22 cellular contexts compared by ENCODE assay signal in genomic region chr9:571745-572144, GRCh38.
"Had no signal": no experiment of that assay in that cellular context is flagged by ENCODE, and none has a peak within 500 bp of the region (broad histone marks: within the 10 kb centered on the region; RNA-seq: fewer than 3 reads in every experiment).

No MANE protein-coding gene starts in this region.

- H3K4me1 Mint-ChIP-seq: activated CD4-positive, alpha-beta T cell treated with anti-CD3 and anti-CD28 coated beads, Interleukin-2, amount 10 ng/mL, durations not matched to agents 24 days and 14 days; activated naive CD8-positive, alpha-beta T cell treated with anti-CD3 and anti-CD28 coated beads, Interleukin-2, amount 10 ng/mL, durations not matched to agents 7 days and 5 days had no signal

- H3K9me2 ChIP-seq: SK-N-SH had no signal

- H3K79me2 ChIP-seq: parathyroid adenoma had no signal

- ATAC-seq: activated CD8-positive, alpha-beta T cell treated with anti-CD3 and anti-CD28 coated beads, Interleukin-2, amount 10 ng/mL, durations not matched to agents 7 days and 5 days; naive thymus-derived CD8-positive, alpha-beta T cell; stimulated activated memory B cell treated with anti-CD40 and anti-IgM and Interleukin-4, amounts not matched to agents 10 μg/mL and 1 μg/mL and 100 μg/mL, for 72 hours; T-cell had no signal

- H3K27me3 ChIP-seq: brain microvascular endothelial cell, sigmoid colon, spleen, tibial artery had no signal

- H3K4me1 ChIP-seq: parathyroid adenoma, tibial artery had no signal

- H3K4me3 Mint-ChIP-seq: activated CD4-positive, alpha-beta T cell treated with anti-CD3 and anti-CD28 coated beads, Interleukin-2, amount 10 ng/mL, durations not matched to agents 24 days and 14 days; activated CD8-positive, alpha-beta T cell treated with anti-CD3 and anti-CD28 coated beads, Interleukin-2, amount 10 ng/mL, durations not matched to agents 7 days and 5 days; activated naive CD8-positive, alpha-beta T cell treated with anti-CD3 and anti-CD28 coated beads, Interleukin-2, amount 10 ng/mL, durations not matched to agents 7 days and 5 days; activated T-cell treated with anti-CD3 and anti-CD28 coated beads, Interleukin-2, amount 50 U/mL, for 24 hours; memory B cell; naive thymus-derived CD8-positive, alpha-beta T cell; stimulated activated memory B cell treated with anti-CD40 and anti-IgM and Interleukin-4, amounts not matched to agents 10 μg/mL and 1 μg/mL and 100 μg/mL, for 72 hours; T-cell had no signal

- H3K27me3 Mint-ChIP-seq: activated naive CD8-positive, alpha-beta T cell treated with anti-CD3 and anti-CD28 coated beads, Interleukin-2, amount 10 ng/mL, durations not matched to agents 7 days and 5 days; memory B cell; stimulated activated memory B cell treated with anti-CD40 and anti-IgM and Interleukin-4, amounts not matched to agents 10 μg/mL and 1 μg/mL and 100 μg/mL, for 72 hours; T-cell had no signal

- H3K4me2 ChIP-seq: SK-N-SH had no signal

- DNase-seq: activated CD4-positive, alpha-beta T cell treated with anti-CD3 and anti-CD28 coated beads, Interleukin-2, amount 10 ng/mL, durations not matched to agents 24 days and 14 days; activated CD8-positive, alpha-beta T cell treated with anti-CD3 and anti-CD28 coated beads, Interleukin-2, amount 10 ng/mL, durations not matched to agents 7 days and 5 days; activated naive CD4-positive, alpha-beta T cell treated with Interleukin-2 at 50 U/mL for 16 hours; activated naive CD8-positive, alpha-beta T cell treated with anti-CD3 and anti-CD28 coated beads, Interleukin-2, amount 10 ng/mL, durations not matched to agents 7 days and 5 days; activated T-cell treated with anti-CD3 and anti-CD28 coated beads, Interleukin-2, amount 50 U/mL, for 24 hours; brain microvascular endothelial cell; cerebellar nuclear complex; cortex of kidney; effector CD4-positive, alpha-beta T cell; islet precursor cell; naive thymus-derived CD8-positive, alpha-beta T cell; sigmoid colon; SK-N-SH; spleen; stimulated activated CD4-positive, alpha-beta T cell treated with anti-CD3 and anti-CD28 coated beads, Interleukin-4, amount 100 ng/mL, for 4 hours; T-cell; tibial artery had no signal

- H3K36me3 Mint-ChIP-seq: activated naive CD8-positive, alpha-beta T cell treated with anti-CD3 and anti-CD28 coated beads, Interleukin-2, amount 10 ng/mL, durations not matched to agents 7 days and 5 days; memory B cell; stimulated activated memory B cell treated with anti-CD40 and anti-IgM and Interleukin-4, amounts not matched to agents 10 μg/mL and 1 μg/mL and 100 μg/mL, for 72 hours had no signal

- FAIRE-seq: urothelium cell line had no signal

- H3K9ac ChIP-seq: parathyroid adenoma, SK-N-SH had no signal

- H3K27ac ChIP-seq: brain microvascular endothelial cell, parathyroid adenoma, sigmoid colon, spleen, tibial artery had no signal

- H3K9me3 ChIP-seq: sigmoid colon, SK-N-SH, spleen, tibial artery had no signal

- H3K27ac Mint-ChIP-seq: activated CD4-positive, alpha-beta T cell treated with anti-CD3 and anti-CD28 coated beads, Interleukin-2, amount 10 ng/mL, durations not matched to agents 24 days and 14 days; activated CD8-positive, alpha-beta T cell treated with anti-CD3 and anti-CD28 coated beads, Interleukin-2, amount 10 ng/mL, durations not matched to agents 7 days and 5 days; activated naive CD8-positive, alpha-beta T cell treated with anti-CD3 and anti-CD28 coated beads, Interleukin-2, amount 10 ng/mL, durations not matched to agents 7 days and 5 days; activated T-cell treated with anti-CD3 and anti-CD28 coated beads, Interleukin-2, amount 50 U/mL, for 24 hours; activated T-helper 2 cell treated with anti-CD3 and anti-CD28 coated beads, Interferon-gamma antibody, Interleukin-2, Interleukin-4, amounts not matched to agents 10 μg/mL and 5 μg/mL and 100 μg/mL, durations not matched to agents 14 hours and 24 hours and 36 hours; memory B cell; naive thymus-derived CD8-positive, alpha-beta T cell; stimulated activated memory B cell treated with anti-CD40 and anti-IgM and Interleukin-4, amounts not matched to agents 10 μg/mL and 1 μg/mL and 100 μg/mL, for 72 hours; T-cell had no signal

- H3K36me3 ChIP-seq: brain microvascular endothelial cell, sigmoid colon, spleen, tibial artery had no signal

- H3K9me3 Mint-ChIP-seq: activated CD4-positive, alpha-beta T cell treated with anti-CD3 and anti-CD28 coated beads, Interleukin-2, amount 10 ng/mL, durations not matched to agents 24 days and 14 days; activated T-cell treated with anti-CD3 and anti-CD28 coated beads, Interleukin-2, amount 50 U/mL, for 24 hours; activated T-helper 2 cell treated with anti-CD3 and anti-CD28 coated beads, Interferon-gamma antibody, Interleukin-2, Interleukin-4, amounts not matched to agents 10 μg/mL and 5 μg/mL and 100 μg/mL, durations not matched to agents 14 hours and 24 hours and 36 hours; naive thymus-derived CD8-positive, alpha-beta T cell; stimulated activated memory B cell treated with anti-CD40 and anti-IgM and Interleukin-4, amounts not matched to agents 10 μg/mL and 1 μg/mL and 100 μg/mL, for 72 hours had no signal

- H2AFZ ChIP-seq: parathyroid adenoma had no signal

- H3K4me3 ChIP-seq: sigmoid colon, spleen, tibial artery had no signal
